ENCODE assay signal across 11 cellular contexts in genomic region chr7:12719141-12719919, GRCh38. TPM values are rescaled to one million over a fixed set of nuclear protein-coding genes. Genes with fewer than 3 reads are reported as not detected.
DNase-seq lines count a peak whose midpoint lies in the region; ATAC-seq, FAIRE-seq and TF ChIP-seq lines count a peak whose summit lies in the region.
"Had no signal": no experiment of that assay in that cellular context is flagged by ENCODE, and none has a peak within 500 bp of the region (broad histone marks: within the 10 kb centered on the region; RNA-seq: fewer than 3 reads in every experiment).

No MANE protein-coding gene starts in this region.

- TF ChIP-seq EP300 in SK-N-SH (IDR thresholded peaks at IDR 0.05; ENCODE audit: borderline replicate concordance in 1 of 2, low read depth in 1 of 2, low read length in 1 of 2) (peak in 1 of 2 experiments; percentile 31; a peak in 1 of 4 replicates), stomach (IDR thresholded peaks at IDR 0.05) (no peak)

- TF ChIP-seq CTCF in SK-N-SH (IDR thresholded peaks at IDR 0.05) (no peak), foreskin keratinocyte (conservative IDR thresholded peaks at IDR 0.05) (no peak), stomach (IDR thresholded peaks at IDR 0.05) (no peak), Caco-2 (IDR thresholded peaks at IDR 0.05; ENCODE audit: insufficient read depth in 1 of 2, low read depth in 1 of 2, low read length in 1 of 2, severe bottlenecking in 1 of 2, unreplicated experiment in 1 of 2) (no peak)

- DNase-seq in T-helper 2 cell treated with Interferon-gamma antibody and Interleukin-4, amounts not matched to agents 5 μg/mL and 100 μg/mL, for 36 hours (ENCODE audit: low spot score) = no peak
- no peak for DNase-seq in T-helper 2 cell
- DNase-seq in SK-N-SH = no peak
- DNase-seq in foreskin keratinocyte = peak; percentile 56 to 71
- no peak for DNase-seq in stomach
- DNase-seq in Caco-2 = no peak
- no peak for DNase-seq in GM12891 (ENCODE audit: insufficient read length, low spot score)
- DNase-seq: activated B cell treated with CpG ODN at 0.5 μM for 24 hours, foreskin melanocyte had no signal

- peak overlapping the region; percentile 82; the same call in 1 of the 2 replicates for H2AFZ ChIP-seq in SK-N-SH (ENCODE audit: low read depth)

- no peaks in the 10 kb centered on the region for H3K27me3 ChIP-seq in SK-N-SH (ENCODE audit: insufficient read depth)
- H3K27me3 ChIP-seq in foreskin keratinocyte = no peaks in the 10 kb centered on the region
- H3K27me3 ChIP-seq in stomach = no peaks in the 10 kb centered on the region
- H3K27me3 ChIP-seq in Caco-2 (replicated peaks; ENCODE audit: control insufficient read depth, insufficient read depth, low read length) = no peaks in the 10 kb centered on the region

- FAIRE-seq in GM12891 (lab: Jason Lieb, UNC) = no peak
- FAIRE-seq: A204.1 had no signal

- H4K20me1 ChIP-seq in SK-N-SH (ENCODE audit: insufficient read depth) = no peaks in the 10 kb centered on the region

- H3K4me3 Mint-ChIP-seq in T-helper 2 cell treated with Interferon-gamma antibody and Interleukin-4, amounts not matched to agents 5 μg/mL and 100 μg/mL, for 36 hours = no peak overlapping the region
- H3K4me3 Mint-ChIP-seq in Caco-2 (ENCODE audit: unreplicated experiment) = no peak overlapping the region
- H3K4me3 Mint-ChIP-seq: activated B cell treated with CpG ODN at 0.5 μM for 24 hours had no signal

- 37% methylated on average over 5 of the region's 5 CpGs for WGBS in SK-N-SH (ENCODE audit: low lambda C conversion rate)
- 40 to 55% (median 47%) methylated on average over 5 of the region's 5 CpGs for WGBS in stomach, 5 donors

- H3K27ac Mint-ChIP-seq in T-helper 2 cell treated with Interferon-gamma antibody and Interleukin-4, amounts not matched to agents 5 μg/mL and 100 μg/mL, for 36 hours = peak overlapping the region; percentile 58
- H3K27ac Mint-ChIP-seq in Caco-2 (ENCODE audit: unreplicated experiment) = no peak overlapping the region
- H3K27ac Mint-ChIP-seq: activated B cell treated with CpG ODN at 0.5 μM for 24 hours had no signal

- H3K9me2 ChIP-seq in SK-N-SH = no peaks in the 10 kb centered on the region

- H3K79me2 ChIP-seq in SK-N-SH (ENCODE audit: insufficient read depth) = no peaks in the 10 kb centered on the region

- BruUV-seq in Caco-2 (replicated peaks; lab: Mats Ljungman, UMichigan) = no TSS peak

- peaks cover 3% of the 10 kb centered on the region for H3K9me3 Mint-ChIP-seq in T-helper 2 cell treated with Interferon-gamma antibody and Interleukin-4, amounts not matched to agents 5 μg/mL and 100 μg/mL, for 36 hours
- no peaks in the 10 kb centered on the region for H3K9me3 Mint-ChIP-seq in Caco-2 (ENCODE audit: unreplicated experiment)
- H3K9me3 Mint-ChIP-seq: activated B cell treated with CpG ODN at 0.5 μM for 24 hours had no signal

- H3K27me3 Mint-ChIP-seq in T-helper 2 cell treated with Interferon-gamma antibody and Interleukin-4, amounts not matched to agents 5 μg/mL and 100 μg/mL, for 36 hours (ENCODE audit: low read depth) = no peaks in the 10 kb centered on the region
- H3K27me3 Mint-ChIP-seq in Caco-2 (ENCODE audit: insufficient read depth, unreplicated experiment) = no peaks in the 10 kb centered on the region
- H3K27me3 Mint-ChIP-seq: activated B cell treated with CpG ODN at 0.5 μM for 24 hours had no signal

- H3K36me3 Mint-ChIP-seq in T-helper 2 cell treated with Interferon-gamma antibody and Interleukin-4, amounts not matched to agents 5 μg/mL and 100 μg/mL, for 36 hours (ENCODE audit: low read depth) = peaks cover 14% of the 10 kb centered on the region
- no peaks in the 10 kb centered on the region for H3K36me3 Mint-ChIP-seq in Caco-2 (ENCODE audit: insufficient read depth, unreplicated experiment)

- peaks cover 6% of the 10 kb centered on the region for H3F3A ChIP-seq in SK-N-SH (replicated peaks; ENCODE audit: insufficient read depth)

- TF ChIP-seq POLR2A in stomach (IDR thresholded peaks at IDR 0.05) (no peak), GM12891 (IDR thresholded peaks at IDR 0.05; ENCODE audit: low read depth, low read length) (no peak)

- no peak overlapping the region for H3K9ac ChIP-seq in SK-N-SH

- H3K36me3 ChIP-seq in SK-N-SH (replicated peaks in 1 of 2; ENCODE audit: control insufficient read depth in 1 of 2, insufficient read depth in 2 of 2, low read length in 1 of 2) (no peaks in the 10 kb centered on the region), stomach (no peaks in the 10 kb centered on the region), Caco-2 (ENCODE audit: control insufficient read depth, insufficient read depth, low read length) (no peaks in the 10 kb centered on the region)

- H3K4me3 ChIP-seq in SK-N-SH (ENCODE audit: low read depth in 2 of 2, low read length in 1 of 2) = no peak overlapping the region
- no peak overlapping the region for H3K4me3 ChIP-seq in stomach
- no peak overlapping the region for H3K4me3 ChIP-seq in Caco-2 (ENCODE audit: low read depth, low read length)

- ATAC-seq in foreskin keratinocyte = peak; percentile 85
- no peak for ATAC-seq in GM18909 (IDR thresholded peaks at IDR 0.05; ENCODE audit: poor library complexity, unreplicated experiment)

- intact Hi-C loops in stomach (cut with DNase I; ENCODE audit: low total_unique reads) (no loop called here), Caco-2 (cut with micrococcal nuclease; ENCODE audit: unreplicated experiment) (no loop called here)

- CTCF ChIA-PET in SK-N-SH (lab: Yijun Ruan, JAX) = interaction anchor here (0.6 to 1.8 kb wide), 4 partner anchors 8 to 194 kb away, joined by 3 to 8 read pairs (median 4); no protein-coding TSS in a partner anchor
- CTCF ChIA-PET in Caco-2 (lab: Charles Lee) = no interaction called here

- H3K9me3 ChIP-seq in SK-N-SH (no peaks in the 10 kb centered on the region), stomach (no peaks in the 10 kb centered on the region), Caco-2 (no peaks in the 10 kb centered on the region)

- H3K27ac ChIP-seq in SK-N-SH (ENCODE audit: low read depth in 2 of 2, low read length in 1 of 2) (peak overlapping the region in 1 of 2 experiments; percentile 44; a peak in 2 of 4 replicates), foreskin keratinocyte (peak overlapping the region; percentile 63), stomach (peak overlapping the region in 4 of 5 donors; percentile 48 to 80 (median 68))

- POLR2A ChIA-PET in SK-N-SH (lab: Yijun Ruan, JAX) = no interaction called here
- POLR2A ChIA-PET in Caco-2 (lab: Charles Lee) = no interaction called here

- peaks cover 51% of the 10 kb centered on the region for H3K4me1 Mint-ChIP-seq in T-helper 2 cell treated with Interferon-gamma antibody and Interleukin-4, amounts not matched to agents 5 μg/mL and 100 μg/mL, for 36 hours (ENCODE audit: low read depth)
- peaks cover 22% of the 10 kb centered on the region for H3K4me1 Mint-ChIP-seq in Caco-2 (ENCODE audit: low read depth, unreplicated experiment)

- H3K4me2 ChIP-seq in SK-N-SH = no peak overlapping the region

- H3K4me1 ChIP-seq in SK-N-SH (ENCODE audit: control insufficient read depth in 1 of 2, insufficient read depth in 2 of 2, low read depth in 1 of 2, low read length in 1 of 2) = peaks cover 0 to 16% of the 10 kb centered on the region in 2 experiments; a peak in 1 of 4 replicates
- H3K4me1 ChIP-seq in foreskin keratinocyte = peaks cover 15% of the 10 kb centered on the region
- peaks cover 12 to 55% (median 28%) of the 10 kb centered on the region in 4 donors for H3K4me1 ChIP-seq in stomach
- H3K4me1 ChIP-seq in Caco-2 = peaks cover 11% of the 10 kb centered on the region; the same call in 1 of the 2 replicates

- TF ChIP-seq RAD21 in SK-N-SH (IDR thresholded peaks at IDR 0.05; ENCODE audit: low read length) = no peak

TF ChIP-seq in SK-N-SH, 30 proteins besides CTCF, POLR2A, EP300 and RAD21 (continues in another document):
- peak; percentile 18; the same call in 1 of the 2 replicates for TF ChIP-seq TCF12 (IDR thresholded peaks at IDR 0.05)
- no peak for TF ChIP-seq CHD2 (IDR thresholded peaks at IDR 0.05; ENCODE audit: low read length, partially characterized antibody)
- TF ChIP-seq, protein P1, sequence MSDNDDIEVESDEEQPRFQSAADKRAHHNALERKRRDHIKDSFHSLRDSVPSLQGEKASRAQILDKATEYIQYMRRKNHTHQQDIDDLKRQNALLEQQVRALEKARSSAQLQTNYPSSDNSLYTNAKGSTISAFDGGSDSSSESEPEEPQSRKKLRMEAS (IDR thresholded peaks at IDR 0.05; ENCODE audit: low read depth) = 0 out of 2 replicates have a peak, but pooled peaks have one; percentile 34
- TF ChIP-seq NFIC (IDR thresholded peaks at IDR 0.05; ENCODE audit: borderline replicate concordance) = peak; percentile 51; the same call in 1 of the 2 replicates
- TF ChIP-seq JUND (IDR thresholded peaks at IDR 0.05) = 0 out of 2 replicates have a peak, but pooled peaks have one; percentile 10
- peak; percentile 36; the same call in 1 of the 2 replicates for TF ChIP-seq POLR2AphosphoS5 (IDR thresholded peaks at IDR 0.05; ENCODE audit: low read depth, low read length)
- TF ChIP-seq TAF1 (IDR thresholded peaks at IDR 0.05; ENCODE audit: borderline replicate concordance, low read depth, low read length) = no peak

TF ChIP-seq in GM12891, 5 proteins besides CTCF, POLR2A, EP300 and RAD21:
- no peak for TF ChIP-seq PAX5 (IDR thresholded peaks at IDR 0.05; ENCODE audit: insufficient read depth, low read length, severe bottlenecking)
- no peak for TF ChIP-seq POU2F2 (IDR thresholded peaks at IDR 0.05; ENCODE audit: low read depth, low read length)
- TF ChIP-seq POLR2AphosphoS5 (IDR thresholded peaks at IDR 0.05; ENCODE audit: low read depth, low read length) = no peak
- no peak for TF ChIP-seq SPI1 (IDR thresholded peaks at IDR 0.05; ENCODE audit: low read depth, low read length)
- no peak for TF ChIP-seq TAF1 (IDR thresholded peaks at IDR 0.05; ENCODE audit: low read depth, low read length)

RNA-seq across cellular contexts. Expression of gene ARL4A, which starts 31.9 kb away (rescaled TPM):
- 5.5 and 6.5 TPM in 2 replicates for polyA plus RNA-seq in SK-N-SH (2012; rRNA removed)
- 8.7 and 12.4 TPM in 2 replicates for polyA plus RNA-seq in SK-N-SH (2012; cell fraction: cytosol; rRNA removed)
- 3.1 and 3.3 TPM in 2 replicates for polyA plus RNA-seq in SK-N-SH (2012; cell fraction: nucleus; rRNA removed)
- 14.0 and 15.3 TPM in 2 replicates for total RNA-seq in foreskin keratinocyte
- 11.0 and 15.0 TPM in 2 replicates for polyA plus RNA-seq in foreskin keratinocyte
- total RNA-seq in stomach = 10 to 100 TPM in 4 of 5 donors, 1 to 10 TPM in 1; 1.2 to 55.4 (median 17.4) TPM
- polyA plus RNA-seq in stomach = 10 to 100 TPM; 25.4 to 46.5 (median 37.3) TPM
- total RNA-seq in Caco-2 (2022) = 40.6 and 42.5 TPM in 2 replicates
- polyA plus RNA-seq in GM12891 (2012; ENCODE audit: low read depth, missing spikeins) = 0.69 TPM

Comparison
In these comparisons a context has a peak if more than half of its experiments do, and no peak if none do; other contexts are left out.
1. DNase-seq: peak in foreskin keratinocyte (2 of 2); none in T-helper 2 cell treated with Interferon-gamma antibody and Interleukin-4, amounts not matched to agents 5 μg/mL and 100 μg/mL, for 36 hours (single experiment), T-helper 2 cell (0 of 5), SK-N-SH (single experiment), stomach (single experiment), Caco-2 (0 of 2) and GM12891 (single experiment).